Comparison of ENCODE assay signal across 9 cellular contexts in genomic region chr18:26487437-26487836, GRCh38.
DNase-seq lines count a peak whose midpoint lies in the region; ATAC-seq and TF ChIP-seq lines count a peak whose summit lies in the region.
"Had no signal": no experiment of that assay in that cellular context is flagged by ENCODE, and none has a peak within 500 bp of the region (broad histone marks: within the 10 kb centered on the region; RNA-seq: fewer than 3 reads in every experiment).

No MANE protein-coding gene starts in this region.

- TF ChIP-seq CTCF in RWPE2 (IDR thresholded peaks at IDR 0.05; ENCODE audit: poor library complexity, severe bottlenecking): no peak

- H3K27me3 ChIP-seq in RWPE2 (ENCODE audit: insufficient read depth, poor library complexity, severe bottlenecking): no peaks in the 10 kb centered on the region

- intact Hi-C loops in Right ventricle myocardium superior (cut with DNase I): no loop called here

- H3K9me3 ChIP-seq in RWPE2 (ENCODE audit: severe bottlenecking): no peaks in the 10 kb centered on the region

- peaks cover 10% of the 10 kb centered on the region for H3K36me3 ChIP-seq in RWPE2 (ENCODE audit: low read depth)

- peaks cover 57% of the 10 kb centered on the region for H3K4me1 ChIP-seq in RWPE2 (ENCODE audit: insufficient read depth, poor library complexity, severe bottlenecking)

- ATAC-seq in HG02852 (IDR thresholded peaks at IDR 0.05; ENCODE audit: unreplicated experiment) (peak; percentile 97), RWPE2 (ENCODE audit: low read depth) (peak; percentile 90), Right ventricle myocardium superior (ENCODE audit: poor library complexity) (no peak)

- DNase-seq in activated CD4-positive, alpha-beta T cell treated with anti-CD3 and anti-CD28 coated beads, Interleukin-2, amount 50 U/mL, for 48 hours: peak; percentile 2 to 8
- DNase-seq in activated CD4-positive, alpha-beta T cell treated with anti-CD3 and anti-CD28 coated beads, Interleukin-2, amount 50 U/mL, for 4 hours: no peak
- DNase-seq in RWPE2 (ENCODE audit: low spot score) (peak; percentile 89), Right ventricle myocardium superior (no peak), NCI-H2081 (lab: John Stamatoyannopoulos, UW) (no peak), inferior parietal cortex (ENCODE audit: extremely low spot score) (no peak)
- DNase-seq in stimulated activated CD8-positive, alpha-beta memory T cell treated with anti-CD3 and anti-CD28 coated beads, Interleukin-2, amount 100 ng/mL, for 48 hours (ENCODE audit: low read depth in 2 of 2): peak; percentile 4 to 5
- DNase-seq: NCI-H510A had no signal

- H3K4me3 ChIP-seq in RWPE2 (ENCODE audit: severe bottlenecking): no peak overlapping the region

- H3K27ac ChIP-seq in RWPE2 (ENCODE audit: poor library complexity, severe bottlenecking): peak overlapping the region; percentile 96

Comparison
In these comparisons a context has a peak if more than half of its experiments do, and no peak if none do; other contexts are left out.
1. DNase-seq: peak in activated CD4-positive, alpha-beta T cell treated with anti-CD3 and anti-CD28 coated beads, Interleukin-2, amount 50 U/mL, for 48 hours (2 of 2), RWPE2 (single experiment) and stimulated activated CD8-positive, alpha-beta memory T cell treated with anti-CD3 and anti-CD28 coated beads, Interleukin-2, amount 100 ng/mL, for 48 hours (2 of 2); none in activated CD4-positive, alpha-beta T cell treated with anti-CD3 and anti-CD28 coated beads, Interleukin-2, amount 50 U/mL, for 4 hours (0 of 2), Right ventricle myocardium superior (single experiment), NCI-H2081 (0 of 2) and inferior parietal cortex (single experiment).